ENCODE assay signal across 17 cellular contexts in the genomic region with DNA sequence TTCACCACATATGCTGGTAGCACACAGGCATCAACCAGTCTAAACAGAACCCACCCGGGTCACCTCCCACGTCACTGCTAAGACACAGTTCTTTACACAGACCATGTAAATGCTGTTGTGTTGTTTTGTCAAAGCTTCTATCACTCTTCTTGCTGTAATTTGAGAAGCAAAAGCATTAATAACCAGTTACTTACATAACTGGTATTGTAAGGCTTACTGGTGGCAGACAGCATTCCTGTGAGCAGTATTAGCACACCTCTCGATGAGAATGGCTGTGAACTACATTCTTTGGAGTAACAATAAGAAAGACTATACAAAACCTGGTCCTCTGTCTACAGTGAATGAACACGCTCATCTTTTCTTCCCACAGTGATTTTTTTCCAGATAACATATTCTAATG.
"Had no signal": no experiment of that assay in that cellular context is flagged by ENCODE, and none has a peak within 500 bp of the region (broad histone marks: within the 10 kb centered on the region; RNA-seq: fewer than 3 reads in every experiment).

No MANE protein-coding gene starts in this region.

- H3K27me3 ChIP-seq: ascending aorta, cardiac muscle cell, heart left ventricle, left lung had no signal

- H3K4me3 ChIP-seq: ascending aorta, cardiac muscle cell, heart left ventricle, left lung, SK-N-MC had no signal

- H3K9me3 ChIP-seq: ascending aorta, left lung had no signal

- H3K36me3 ChIP-seq: ascending aorta, cardiac muscle cell, heart left ventricle, left lung had no signal

- DNase-seq: activated CD4-positive, alpha-beta memory T cell treated with anti-CD3 and anti-CD28 coated beads, Interleukin-2, amount 10 ng/mL, durations not matched to agents 7 days and 5 days; activated gamma-delta T cell treated with Interleukin-2 at 50 U/mL for 16 hours; activated naive CD8-positive, alpha-beta T cell treated with anti-CD3 and anti-CD28 coated beads, Interleukin-2, amount 10 ng/mL, durations not matched to agents 7 days and 5 days; activated T-cell treated with anti-CD3 and anti-CD28 coated beads, Interleukin-2, amount 50 U/mL, for 48 hours; cortex of kidney; effector CD8-positive, alpha-beta T cell; foreskin fibroblast; heart left ventricle; left lung; mesendoderm; nephron progenitor cell; T-cell; T1000 had no signal

- ATAC-seq: heart left ventricle, left lung, T-cell had no signal

- H3K27ac ChIP-seq: cardiac muscle cell, left lung, SK-N-MC, VCaP had no signal
